Comparison of ENCODE assay signal across 36 cellular contexts in genomic region chr5:3460416-3460815, GRCh38.
"Had no signal": no experiment of that assay in that cellular context is flagged by ENCODE, and none has a peak within 500 bp of the region (broad histone marks: within the 10 kb centered on the region; RNA-seq: fewer than 3 reads in every experiment).

No MANE protein-coding gene starts in this region.

- H3K36me3 ChIP-seq: MG63 had no signal

- DNase-seq: Karpas-422, Kasumi-1, MG63, MM.1S, MV-4-11, NCI-H1048, NCI-H1092, NCI-H1092 treated with DMSO at 0.1 percent for 48 hours, NCI-H1105, NCI-H1105 treated with DMSO at 0.1 percent for 48 hours, NCI-H1417, NCI-H1417 treated with DMSO at 0.1 percent for 48 hours, NCI-H1436, NCI-H1436 treated with DMSO at 0.1 percent for 48 hours, NCI-H146, NCI-H1694, NCI-H1694 treated with DMSO at 0.1 percent for 48 hours, NCI-H187, NCI-H187 treated with DMSO at 0.1 percent for 48 hours, NCI-H1930, NCI-H2029, NCI-H2029 treated with DMSO at 0.1 percent for 48 hours, NCI-H2081, NCI-H2081 treated with DMSO at 0.1 percent for 48 hours, NCI-H2107, NCI-H2171, NCI-H2171 treated with DMSO at 0.1 percent for 48 hours, NCI-H2227 treated with DMSO at 0.1 percent for 48 hours, NCI-H226, NCI-H345, NCI-H446, NCI-H446 treated with DMSO at 0.1 percent for 48 hours, NCI-H510A, NCI-H510A treated with DMSO at 0.1 percent for 48 hours, NCI-H524, NCI-H524 treated with DMSO at 0.1 percent for 48 hours had no signal

- H3K27me3 ChIP-seq: MG63 had no signal

- H3K9me3 ChIP-seq: MG63 had no signal

- H3K4me3 ChIP-seq: MG63 had no signal
